Comparison of ENCODE assay signal across 15 cellular contexts in genomic region chr10:29663718-29664117, GRCh38. TPM values are rescaled to one million over a fixed set of nuclear protein-coding genes. Genes with fewer than 3 reads are reported as not detected.
DNase-seq lines count a peak whose midpoint lies in the region; ATAC-seq and TF ChIP-seq lines count a peak whose summit lies in the region.
"Had no signal": no experiment of that assay in that cellular context is flagged by ENCODE, and none has a peak within 500 bp of the region (broad histone marks: within the 10 kb centered on the region; RNA-seq: fewer than 3 reads in every experiment).

No MANE protein-coding gene starts in this region.

- H3K4me1 Mint-ChIP-seq in WTC11 (peaks cover 51% of the 10 kb centered on the region), glutamatergic neuron (ENCODE audit: low read depth, unreplicated experiment) (peaks cover 26% of the 10 kb centered on the region)

- no peak overlapping the region for H3K4me3 ChIP-seq in sigmoid colon
- no peak overlapping the region for H3K4me3 ChIP-seq in SK-N-SH (ENCODE audit: low read depth in 2 of 2, low read length in 1 of 2)
- H3K4me3 ChIP-seq: BLaER1 treated with 17β-estradiol and CSF1 and Interleukin-3, amounts not matched to agents 10 nM and 100 nM had no signal

- DNase-seq in WTC11 (ENCODE audit: low spot score) = no peak
- no peak for DNase-seq in glutamatergic neuron
- DNase-seq in left ventricle myocardium superior = peak; percentile 47
- DNase-seq in sigmoid colon = no peak
- DNase-seq in T1000 (lab: John Stamatoyannopoulos, UW) = no peak
- DNase-seq in iPS-NIHi7 (ENCODE audit: extremely low spot score) = no peak
- DNase-seq in HuH-7 (ENCODE audit: low spot score) = no peak
- no peak for DNase-seq in SK-N-SH
- DNase-seq: ACHN; CD4-positive, CD25-positive, alpha-beta regulatory T cell; DMS 273 treated with DMSO at 0.1 percent for 48 hours; HCEC 1CT; HFFc6; IMR-90 had no signal

- no peak overlapping the region for H3K9ac ChIP-seq in SK-N-SH
- H3K9ac ChIP-seq: BLaER1 treated with 17β-estradiol and CSF1 and Interleukin-3, amounts not matched to agents 10 nM and 100 nM had no signal

- peaks cover 18% of the 10 kb centered on the region for H4K20me1 ChIP-seq in SK-N-SH (ENCODE audit: insufficient read depth)
- H4K20me1 ChIP-seq: BLaER1 treated with 17β-estradiol and CSF1 and Interleukin-3, amounts not matched to agents 10 nM and 100 nM had no signal

- TF ChIP-seq CTCF in WTC11 (IDR thresholded peaks at IDR 0.05) (no peak), glutamatergic neuron (IDR thresholded peaks at IDR 0.05; ENCODE audit: partially characterized antibody, unreplicated experiment) (no peak), sigmoid colon (IDR thresholded peaks at IDR 0.05) (no peak), SK-N-SH (IDR thresholded peaks at IDR 0.05) (no peak)

- H3K36me3 Mint-ChIP-seq in WTC11 (0 out of 2 replicates have a peak, but pooled peaks cover 2% of the 10 kb centered on the region), glutamatergic neuron (ENCODE audit: unreplicated experiment) (no peaks in the 10 kb centered on the region)

- peaks cover 0 to 46% (median 2%) of the 10 kb centered on the region in 4 donors for H3K36me3 ChIP-seq in sigmoid colon
- H3K36me3 ChIP-seq in SK-N-SH (replicated peaks in 1 of 2; ENCODE audit: control insufficient read depth in 1 of 2, insufficient read depth in 2 of 2, low read length in 1 of 2) = peaks cover 0 to 12% of the 10 kb centered on the region in 2 experiments

- no peaks in the 10 kb centered on the region for H3K9me3 Mint-ChIP-seq in WTC11
- peaks cover 3% of the 10 kb centered on the region for H3K9me3 Mint-ChIP-seq in glutamatergic neuron (ENCODE audit: unreplicated experiment)
- H3K9me3 Mint-ChIP-seq: CD4-positive, CD25-positive, alpha-beta regulatory T cell; HFFc6 had no signal

- H3K4me1 ChIP-seq in sigmoid colon = peaks cover 0 to 87% (median 75%) of the 10 kb centered on the region in 4 donors
- peaks cover 2 to 48% of the 10 kb centered on the region in 2 experiments; a peak in 3 of 4 replicates for H3K4me1 ChIP-seq in SK-N-SH (ENCODE audit: control insufficient read depth in 1 of 2, insufficient read depth in 2 of 2, low read depth in 1 of 2, low read length in 1 of 2)

- CTCF ChIA-PET in WTC11 (lab: Charles Lee) = interaction anchor here (1.1 kb wide), 1 partner anchor 128 kb away, joined by 3 read pairs; no protein-coding TSS in a partner anchor
- CTCF ChIA-PET in SK-N-SH (lab: Yijun Ruan, JAX) = no interaction called here

- POLR2A ChIA-PET in WTC11 (lab: Charles Lee) (no interaction called here), SK-N-SH (lab: Yijun Ruan, JAX) (no interaction called here)

- H3F3A ChIP-seq in SK-N-SH (replicated peaks; ENCODE audit: insufficient read depth) = peaks cover 15% of the 10 kb centered on the region

- peaks cover 72% of the 10 kb centered on the region for H3K79me2 ChIP-seq in SK-N-SH (ENCODE audit: insufficient read depth)

- TF ChIP-seq EP300 in sigmoid colon (IDR thresholded peaks at IDR 0.05) = no peak
- no peak for TF ChIP-seq EP300 in SK-N-SH (IDR thresholded peaks at IDR 0.05; ENCODE audit: borderline replicate concordance in 1 of 2, low read depth in 1 of 2, low read length in 1 of 2)

- H3K4me3 Mint-ChIP-seq in WTC11 = no peak overlapping the region
- H3K4me3 Mint-ChIP-seq in glutamatergic neuron (ENCODE audit: unreplicated experiment) = no peak overlapping the region
- H3K4me3 Mint-ChIP-seq: CD4-positive, CD25-positive, alpha-beta regulatory T cell; HFFc6 had no signal

- no peaks in the 10 kb centered on the region for H3K27me3 Mint-ChIP-seq in WTC11 (ENCODE audit: low read depth)
- H3K27me3 Mint-ChIP-seq in glutamatergic neuron (ENCODE audit: unreplicated experiment) = peaks cover 3% of the 10 kb centered on the region

- ATAC-seq in WTC11 (no peak), left ventricle myocardium superior (peak; percentile 77)

- intact Hi-C loops in left ventricle myocardium superior (cut with micrococcal nuclease) = no loop called here
- intact Hi-C loops in sigmoid colon (cut with DNase I) = no loop called here

- H3K9me2 ChIP-seq in SK-N-SH = no peaks in the 10 kb centered on the region

- TF ChIP-seq RAD21 in SK-N-SH (IDR thresholded peaks at IDR 0.05; ENCODE audit: low read length) = no peak

- H2AFZ ChIP-seq in SK-N-SH (ENCODE audit: low read depth) = no peak overlapping the region

- TF ChIP-seq POLR2A in sigmoid colon (IDR thresholded peaks at IDR 0.05) = no peak

- H3K27me3 ChIP-seq in sigmoid colon (no peaks in the 10 kb centered on the region), SK-N-SH (ENCODE audit: insufficient read depth) (no peaks in the 10 kb centered on the region)
- H3K27me3 ChIP-seq: BLaER1 treated with 17β-estradiol and CSF1 and Interleukin-3, amounts not matched to agents 10 nM and 100 nM had no signal

- peak overlapping the region; percentile 24; the same call in 1 of the 2 replicates for H3K27ac Mint-ChIP-seq in WTC11
- H3K27ac Mint-ChIP-seq in glutamatergic neuron (ENCODE audit: unreplicated experiment) = peak overlapping the region; percentile 55
- H3K27ac Mint-ChIP-seq: CD4-positive, CD25-positive, alpha-beta regulatory T cell; HFFc6 had no signal

- peak overlapping the region in 3 of 4 donors; percentile 0 to 87 (median 76) for H3K27ac ChIP-seq in sigmoid colon
- H3K27ac ChIP-seq in SK-N-SH (ENCODE audit: low read depth in 2 of 2, low read length in 1 of 2) = no peak overlapping the region
- H3K27ac ChIP-seq: BLaER1 treated with 17β-estradiol and CSF1 and Interleukin-3, amounts not matched to agents 10 nM and 100 nM had no signal

- H3K9me3 ChIP-seq in sigmoid colon = no peaks in the 10 kb centered on the region
- no peaks in the 10 kb centered on the region for H3K9me3 ChIP-seq in SK-N-SH
- H3K9me3 ChIP-seq: BLaER1 treated with 17β-estradiol and CSF1 and Interleukin-3, amounts not matched to agents 10 nM and 100 nM had no signal

- H3K4me2 ChIP-seq in SK-N-SH = no peak overlapping the region
- H3K4me2 ChIP-seq: BLaER1 treated with 17β-estradiol and CSF1 and Interleukin-3, amounts not matched to agents 10 nM and 100 nM had no signal

- 97% methylated on average over 8 of the region's 8 CpGs for WGBS in sigmoid colon, 2 donors
- WGBS in SK-N-SH (ENCODE audit: low lambda C conversion rate) = 86% methylated on average over 7 of the region's 8 CpGs

TF ChIP-seq in SK-N-SH, 30 proteins besides CTCF, POLR2A, EP300 and RAD21:
- TF ChIP-seq PBX3 (IDR thresholded peaks at IDR 0.05) = no peak

RNA-seq across cellular contexts. Expression of gene SVIL, which starts 28.9 kb away (rescaled TPM):
- total RNA-seq in WTC11 (2021) = 27.1 to 28.7 TPM (median 28.0 TPM) in 3 replicates
- 117 TPM for total RNA-seq in glutamatergic neuron (ENCODE audit: unreplicated experiment)
- 302 TPM for total RNA-seq in left ventricle myocardium superior
- 1,000 to 10,000 TPM in 1 of 4 donors, 100 to 1,000 TPM in 3; 637 to 1,443 (median 763) TPM for total RNA-seq in sigmoid colon
- polyA plus RNA-seq in sigmoid colon = 10 to 100 TPM in 2 of 3 donors, 1 to 10 TPM in 1; 8.3 to 42.5 (median 10.8) TPM
- 47.5 and 48.7 TPM in 2 replicates for polyA plus RNA-seq in SK-N-SH (2012; rRNA removed)
- 30.8 and 31.9 TPM in 2 replicates for polyA plus RNA-seq in SK-N-SH (2012; cell fraction: cytosol; rRNA removed)
- polyA plus RNA-seq in SK-N-SH (2012; cell fraction: nucleus; rRNA removed) = 94.2 and 132 TPM in 2 replicates

Comparison
In these comparisons a context has a peak if more than half of its experiments do, and no peak if none do; other contexts are left out.
1. H3K27ac ChIP-seq: peak in sigmoid colon (3 of 4); none in SK-N-SH (0 of 2).